In the genomic region with DNA sequence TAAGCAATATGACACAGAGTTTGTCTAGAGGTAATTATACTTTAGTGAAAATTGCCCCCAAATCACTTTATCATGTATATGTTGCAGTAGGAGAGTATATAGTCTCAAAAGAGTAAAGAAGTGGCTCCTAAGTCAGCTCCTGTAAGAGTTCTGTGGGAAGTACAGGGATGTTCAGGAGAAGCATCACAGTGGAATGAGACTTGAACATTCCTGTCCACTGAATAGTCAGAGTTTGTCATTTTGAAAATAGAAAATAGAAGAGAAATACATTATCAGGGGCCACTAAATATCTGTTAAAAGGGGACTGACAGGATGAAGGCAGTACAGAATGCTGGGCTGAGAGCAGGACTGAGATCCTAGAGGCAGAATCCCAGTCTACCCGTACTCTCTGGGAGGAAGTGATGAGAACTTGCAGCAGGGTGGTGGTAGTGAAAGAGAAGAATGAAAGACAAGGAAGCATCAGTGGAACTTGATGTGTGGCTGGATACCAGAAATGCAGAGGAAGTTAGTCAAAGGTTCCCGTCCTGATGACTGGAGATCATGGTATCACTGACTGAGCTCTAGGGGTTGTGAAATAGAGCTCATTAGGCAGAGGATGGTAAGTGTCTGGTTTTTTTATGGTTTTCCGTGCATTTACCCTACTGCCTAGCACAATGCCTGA, we compare ENCODE assay signal across 1 cellular context.
A peak's percentile ranks its signal among the peaks of the same experiment; 100 is the strongest.
TF ChIP-seq lines count a peak whose summit lies in the region.

No MANE protein-coding gene starts in this region.

TF ChIP-seq in SK-N-SH, 30 proteins besides CTCF, POLR2A, EP300 and RAD21 (continued from another document):
- TF ChIP-seq, protein P1, sequence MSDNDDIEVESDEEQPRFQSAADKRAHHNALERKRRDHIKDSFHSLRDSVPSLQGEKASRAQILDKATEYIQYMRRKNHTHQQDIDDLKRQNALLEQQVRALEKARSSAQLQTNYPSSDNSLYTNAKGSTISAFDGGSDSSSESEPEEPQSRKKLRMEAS (IDR thresholded peaks at IDR 0.05; ENCODE audit: low read depth): peak; percentile 21; the same call in 1 of the 2 replicates
- TF ChIP-seq NFIC (IDR thresholded peaks at IDR 0.05; ENCODE audit: borderline replicate concordance) (0 out of 2 replicates have a peak, but pooled peaks have one; percentile 24), RCOR1 (IDR thresholded peaks at IDR 0.05; ENCODE audit: low read length) (no peak), FOXJ3 (CRISPR knock-in tag; IDR thresholded peaks at IDR 0.05) (no peak), JUND (IDR thresholded peaks at IDR 0.05) (peak; percentile 19; the same call in 1 of the 2 replicates), TAF1 (IDR thresholded peaks at IDR 0.05; ENCODE audit: borderline replicate concordance, low read depth, low read length) (no peak), FOXM1 (IDR thresholded peaks at IDR 0.05; ENCODE audit: low read depth) (0 out of 2 replicates have a peak, but pooled peaks have one; percentile 28), GABPA (IDR thresholded peaks at IDR 0.05; ENCODE audit: low read depth) (0 out of 2 replicates have a peak, but pooled peaks have one; percentile 14), YY1 (IDR thresholded peaks at IDR 0.05; ENCODE audit: low read depth) (no peak), GATA2 (CRISPR knock-in tag; IDR thresholded peaks at IDR 0.05) (no peak), TEAD4 (IDR thresholded peaks at IDR 0.05; ENCODE audit: borderline replicate concordance, insufficient read depth) (peak; percentile 46)
- TF ChIP-seq, protein P2, sequence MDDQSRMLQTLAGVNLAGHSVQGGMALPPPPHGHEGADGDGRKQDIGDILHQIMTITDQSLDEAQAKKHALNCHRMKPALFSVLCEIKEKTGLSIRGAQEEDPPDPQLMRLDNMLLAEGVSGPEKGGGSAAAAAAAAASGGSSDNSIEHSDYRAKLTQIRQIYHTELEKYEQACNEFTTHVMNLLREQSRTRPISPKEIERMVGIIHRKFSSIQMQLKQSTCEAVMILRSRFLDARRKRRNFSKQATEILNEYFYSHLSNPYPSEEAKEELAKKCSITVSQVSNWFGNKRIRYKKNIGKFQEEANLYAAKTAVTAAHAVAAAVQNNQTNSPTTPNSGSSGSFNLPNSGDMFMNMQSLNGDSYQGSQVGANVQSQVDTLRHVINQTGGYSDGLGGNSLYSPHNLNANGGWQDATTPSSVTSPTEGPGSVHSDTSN (IDR thresholded peaks at IDR 0.05): no peak
- TF ChIP-seq, protein P3, sequence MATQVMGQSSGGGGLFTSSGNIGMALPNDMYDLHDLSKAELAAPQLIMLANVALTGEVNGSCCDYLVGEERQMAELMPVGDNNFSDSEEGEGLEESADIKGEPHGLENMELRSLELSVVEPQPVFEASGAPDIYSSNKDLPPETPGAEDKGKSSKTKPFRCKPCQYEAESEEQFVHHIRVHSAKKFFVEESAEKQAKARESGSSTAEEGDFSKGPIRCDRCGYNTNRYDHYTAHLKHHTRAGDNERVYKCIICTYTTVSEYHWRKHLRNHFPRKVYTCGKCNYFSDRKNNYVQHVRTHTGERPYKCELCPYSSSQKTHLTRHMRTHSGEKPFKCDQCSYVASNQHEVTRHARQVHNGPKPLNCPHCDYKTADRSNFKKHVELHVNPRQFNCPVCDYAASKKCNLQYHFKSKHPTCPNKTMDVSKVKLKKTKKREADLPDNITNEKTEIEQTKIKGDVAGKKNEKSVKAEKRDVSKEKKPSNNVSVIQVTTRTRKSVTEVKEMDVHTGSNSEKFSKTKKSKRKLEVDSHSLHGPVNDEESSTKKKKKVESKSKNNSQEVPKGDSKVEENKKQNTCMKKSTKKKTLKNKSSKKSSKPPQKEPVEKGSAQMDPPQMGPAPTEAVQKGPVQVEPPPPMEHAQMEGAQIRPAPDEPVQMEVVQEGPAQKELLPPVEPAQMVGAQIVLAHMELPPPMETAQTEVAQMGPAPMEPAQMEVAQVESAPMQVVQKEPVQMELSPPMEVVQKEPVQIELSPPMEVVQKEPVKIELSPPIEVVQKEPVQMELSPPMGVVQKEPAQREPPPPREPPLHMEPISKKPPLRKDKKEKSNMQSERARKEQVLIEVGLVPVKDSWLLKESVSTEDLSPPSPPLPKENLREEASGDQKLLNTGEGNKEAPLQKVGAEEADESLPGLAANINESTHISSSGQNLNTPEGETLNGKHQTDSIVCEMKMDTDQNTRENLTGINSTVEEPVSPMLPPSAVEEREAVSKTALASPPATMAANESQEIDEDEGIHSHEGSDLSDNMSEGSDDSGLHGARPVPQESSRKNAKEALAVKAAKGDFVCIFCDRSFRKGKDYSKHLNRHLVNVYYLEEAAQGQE (IDR thresholded peaks at IDR 0.05; ENCODE audit: low read depth, low read length): no peak
- TF ChIP-seq, protein P4, sequence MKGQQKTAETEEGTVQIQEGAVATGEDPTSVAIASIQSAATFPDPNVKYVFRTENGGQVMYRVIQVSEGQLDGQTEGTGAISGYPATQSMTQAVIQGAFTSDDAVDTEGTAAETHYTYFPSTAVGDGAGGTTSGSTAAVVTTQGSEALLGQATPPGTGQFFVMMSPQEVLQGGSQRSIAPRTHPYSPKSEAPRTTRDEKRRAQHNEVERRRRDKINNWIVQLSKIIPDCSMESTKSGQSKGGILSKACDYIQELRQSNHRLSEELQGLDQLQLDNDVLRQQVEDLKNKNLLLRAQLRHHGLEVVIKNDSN (IDR thresholded peaks at IDR 0.05; ENCODE audit: borderline replicate concordance, low read depth): no peak; the same call in 1 of the 2 replicates
- TF ChIP-seq, protein P5, sequence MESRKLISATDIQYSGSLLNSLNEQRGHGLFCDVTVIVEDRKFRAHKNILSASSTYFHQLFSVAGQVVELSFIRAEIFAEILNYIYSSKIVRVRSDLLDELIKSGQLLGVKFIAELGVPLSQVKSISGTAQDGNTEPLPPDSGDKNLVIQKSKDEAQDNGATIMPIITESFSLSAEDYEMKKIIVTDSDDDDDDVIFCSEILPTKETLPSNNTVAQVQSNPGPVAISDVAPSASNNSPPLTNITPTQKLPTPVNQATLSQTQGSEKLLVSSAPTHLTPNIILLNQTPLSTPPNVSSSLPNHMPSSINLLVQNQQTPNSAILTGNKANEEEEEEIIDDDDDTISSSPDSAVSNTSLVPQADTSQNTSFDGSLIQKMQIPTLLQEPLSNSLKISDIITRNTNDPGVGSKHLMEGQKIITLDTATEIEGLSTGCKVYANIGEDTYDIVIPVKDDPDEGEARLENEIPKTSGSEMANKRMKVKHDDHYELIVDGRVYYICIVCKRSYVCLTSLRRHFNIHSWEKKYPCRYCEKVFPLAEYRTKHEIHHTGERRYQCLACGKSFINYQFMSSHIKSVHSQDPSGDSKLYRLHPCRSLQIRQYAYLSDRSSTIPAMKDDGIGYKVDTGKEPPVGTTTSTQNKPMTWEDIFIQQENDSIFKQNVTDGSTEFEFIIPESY (IDR thresholded peaks at IDR 0.05; ENCODE audit: borderline replicate concordance, low read depth): 0 out of 2 replicates have a peak, but pooled peaks have one; percentile 9
